8 cellular contexts compared by ENCODE assay signal in the genomic region with DNA sequence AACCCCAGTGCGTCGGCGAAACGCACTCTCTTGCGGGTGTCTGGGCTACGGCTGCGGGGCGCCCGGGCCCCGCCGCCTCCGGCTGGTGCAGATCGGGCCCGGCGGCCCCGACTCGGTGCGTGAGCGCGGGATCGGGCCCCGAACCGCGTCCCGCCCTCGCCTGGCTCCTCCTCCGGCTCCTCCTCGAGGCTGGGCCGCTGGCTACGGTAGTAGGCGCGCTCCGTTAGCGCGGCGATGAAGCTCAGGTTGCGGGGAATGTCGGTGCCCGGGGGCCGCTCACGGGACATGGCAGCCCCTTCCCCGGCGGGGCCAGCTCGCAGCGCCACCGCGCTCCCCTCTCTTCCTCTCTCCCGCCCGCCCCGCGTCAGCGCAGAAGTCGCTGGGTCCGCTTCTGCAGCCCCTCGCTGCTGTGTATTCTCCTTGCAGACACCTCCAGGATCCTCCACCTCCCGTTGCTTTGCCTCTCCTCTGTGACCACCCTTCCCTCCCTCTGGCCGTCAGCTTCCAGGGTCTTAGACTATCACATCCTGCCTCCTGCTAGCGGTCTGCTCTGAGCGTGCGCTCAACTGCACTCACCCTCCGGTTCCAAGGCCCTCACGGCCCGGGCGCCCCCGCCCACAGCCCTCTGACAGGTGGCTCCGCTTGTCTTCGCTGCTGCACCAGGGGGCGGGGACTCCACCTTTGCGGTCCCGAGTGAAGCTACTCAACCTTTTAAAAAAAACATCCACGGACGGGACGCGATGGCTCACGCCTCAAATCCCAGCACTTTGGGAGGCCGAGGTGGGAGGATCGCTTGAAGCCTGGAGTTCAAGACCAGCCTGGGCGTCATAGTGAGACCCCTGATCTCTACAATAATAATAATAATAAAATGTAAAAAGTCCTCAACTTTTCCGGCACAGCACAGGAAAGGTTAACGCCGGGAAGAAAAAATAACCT. TPM values are rescaled to one million over a fixed set of nuclear protein-coding genes. Genes with fewer than 3 reads are reported as not detected.
A peak's percentile ranks its signal among the peaks of the same experiment; 100 is the strongest.
DNase-seq lines count a peak whose midpoint lies in the region; ATAC-seq and TF ChIP-seq lines count a peak whose summit lies in the region.

A gene with protein sequence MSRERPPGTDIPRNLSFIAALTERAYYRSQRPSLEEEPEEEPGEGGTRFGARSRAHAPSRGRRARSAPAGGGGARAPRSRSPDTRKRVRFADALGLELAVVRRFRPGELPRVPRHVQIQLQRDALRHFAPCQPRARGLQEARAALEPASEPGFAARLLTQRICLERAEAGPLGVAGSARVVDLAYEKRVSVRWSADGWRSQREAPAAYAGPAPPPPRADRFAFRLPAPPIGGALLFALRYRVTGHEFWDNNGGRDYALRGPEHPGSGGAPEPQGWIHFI (minus strand): TSS at position 570 of the 936 bp plus-strand sequence. CDS start 283 bp downstream, at position 287.

- intact Hi-C loops in ascending aorta (cut with DNase I) = loop anchor here (5.0 to 10.0 kb wide), 6 partner anchors 120 to 940 kb away; a partner anchor contains a TSS

- peak within 1 kb of the TSS; percentile 65 for H3K4me3 ChIP-seq in GM12875 (ENCODE audit: low read depth, low read length)
- H3K4me3 ChIP-seq in ascending aorta = peak within 1 kb of the TSS; percentile 85 to 93
- peak within 1 kb of the TSS; percentile 60 for H3K4me3 ChIP-seq in iPS-11a (ENCODE audit: low read depth, low read length)
- H3K4me3 ChIP-seq in skeletal muscle cell (ENCODE audit: low read depth, low read length) = peak within 1 kb of the TSS; percentile 76

- H3K36me3 ChIP-seq in ascending aorta = peaks cover 0 to 1% of the 10 kb centered on the region in 2 donors

- ATAC-seq in HG02759 (IDR thresholded peaks at IDR 0.05; ENCODE audit: unreplicated experiment) = peak; percentile 36

- H3K27ac ChIP-seq in ascending aorta = peak within 1 kb of the TSS; percentile 93 to 98

- H3K27ac Mint-ChIP-seq in T-helper 2 cell treated with Interferon-gamma antibody and Interleukin-4, amounts not matched to agents 5 μg/mL and 100 μg/mL, for 36 hours = peak within 1 kb of the TSS; percentile 100

- DNase-seq in NCI-H1436 treated with DMSO at 0.1 percent for 48 hours (lab: John Stamatoyannopoulos, UW) (peak; percentile 40), ascending aorta (ENCODE audit: low spot score in 2 of 2) (peak; percentile 26 to 83), skeletal muscle cell (ENCODE audit: low read depth) (no peak), amniotic stem cell (lab: John Stamatoyannopoulos, UW) (no peak)
- DNase-seq in T-helper 2 cell treated with Interferon-gamma antibody and Interleukin-4, amounts not matched to agents 5 μg/mL and 100 μg/mL, for 36 hours (ENCODE audit: low spot score) = peak; percentile 85

- peaks cover 33% of the 10 kb centered on the region for H3K4me1 Mint-ChIP-seq in T-helper 2 cell treated with Interferon-gamma antibody and Interleukin-4, amounts not matched to agents 5 μg/mL and 100 μg/mL, for 36 hours (ENCODE audit: low read depth)

- peaks cover 18 to 22% of the 10 kb centered on the region in 2 donors for H3K4me1 ChIP-seq in ascending aorta

- no peaks in the 10 kb centered on the region for H3K27me3 ChIP-seq in ascending aorta

- H3K27me3 Mint-ChIP-seq in T-helper 2 cell treated with Interferon-gamma antibody and Interleukin-4, amounts not matched to agents 5 μg/mL and 100 μg/mL, for 36 hours (ENCODE audit: low read depth) = peaks cover 6% of the 10 kb centered on the region

- H3K36me3 Mint-ChIP-seq in T-helper 2 cell treated with Interferon-gamma antibody and Interleukin-4, amounts not matched to agents 5 μg/mL and 100 μg/mL, for 36 hours (ENCODE audit: low read depth) = peaks cover 14% of the 10 kb centered on the region

- no peaks in the 10 kb centered on the region for H3K9me3 Mint-ChIP-seq in T-helper 2 cell treated with Interferon-gamma antibody and Interleukin-4, amounts not matched to agents 5 μg/mL and 100 μg/mL, for 36 hours

- TF ChIP-seq CTCF in GM12875 (IDR thresholded peaks at IDR 0.05; ENCODE audit: borderline replicate concordance, insufficient read depth, low read depth, low read length) (no peak), ascending aorta (IDR thresholded peaks at IDR 0.05) (no peak)

- peak within 1 kb of the TSS; percentile 100 for H3K4me3 Mint-ChIP-seq in T-helper 2 cell treated with Interferon-gamma antibody and Interleukin-4, amounts not matched to agents 5 μg/mL and 100 μg/mL, for 36 hours

- no peaks in the 10 kb centered on the region for H3K9me3 ChIP-seq in ascending aorta

RNA-seq across cellular contexts. Expression of the gene that starts here (rescaled TPM):
- total RNA-seq in ascending aorta = 8.9 TPM

Comparison
In these comparisons a context has a peak if more than half of its experiments do, and no peak if none do; other contexts are left out.
1. DNase-seq: peak in NCI-H1436 treated with DMSO at 0.1 percent for 48 hours (single experiment), T-helper 2 cell treated with Interferon-gamma antibody and Interleukin-4, amounts not matched to agents 5 μg/mL and 100 μg/mL, for 36 hours (single experiment) and ascending aorta (2 of 2); none in skeletal muscle cell (single experiment) and amniotic stem cell (single experiment).
2. Peak in every context shown above with its lines, with median percentiles within 50 percentile points of each other: H3K4me3 ChIP-seq.